39 cellular contexts compared by ENCODE assay signal in the genomic region with DNA sequence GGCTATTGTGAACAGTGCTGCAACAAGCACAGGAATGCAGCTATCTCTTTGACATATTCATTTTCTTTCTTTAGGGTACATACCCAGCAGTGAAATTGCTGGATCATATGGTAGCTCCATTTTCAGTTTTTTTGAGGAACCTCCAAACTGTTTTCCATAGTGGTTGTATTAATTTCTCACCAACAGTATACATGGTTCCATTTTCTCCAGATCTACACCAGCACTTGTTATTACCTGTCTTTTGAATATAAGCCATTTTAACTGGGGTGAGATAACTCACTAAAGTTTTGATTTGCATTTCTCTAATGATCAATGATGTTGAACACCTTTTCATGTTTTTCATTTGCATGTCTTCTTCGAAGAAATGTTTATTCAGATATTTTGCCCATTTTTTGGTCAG.
"Had no signal": no experiment of that assay in that cellular context is flagged by ENCODE, and none has a peak within 500 bp of the region (broad histone marks: within the 10 kb centered on the region; RNA-seq: fewer than 3 reads in every experiment).

No MANE protein-coding gene starts in this region.

- ATAC-seq: activated naive CD4-positive, alpha-beta T cell treated with anti-CD3 and anti-CD28 coated beads, Interleukin-2, amount 50 U/mL, for 72 hours; activated naive CD8-positive, alpha-beta T cell treated with anti-CD3 and anti-CD28 coated beads, Interleukin-2, amount 50 U/mL, for 24 hours; activated T-cell treated with anti-CD3 and anti-CD28 coated beads, Interleukin-2, amount 50 U/mL, for 4 hours; activated T-cell treated with anti-CD3 and anti-CD28 coated beads, Interleukin-2, amount 50 U/mL, for 72 hours; activated T-helper 17 cell treated with anti-CD3 and anti-CD28 coated beads, Interleukin-2, amount 50 U/mL, for 72 hours; body of pancreas had no signal

- H3K9me3 Mint-ChIP-seq: activated naive CD4-positive, alpha-beta T cell treated with anti-CD3 and anti-CD28 coated beads, Interleukin-2, amount 50 U/mL, for 24 hours had no signal

- H3K36me3 Mint-ChIP-seq: activated naive CD4-positive, alpha-beta T cell treated with anti-CD3 and anti-CD28 coated beads, Interleukin-2, amount 10 ng/mL, durations not matched to agents 7 days and 5 days; activated naive CD4-positive, alpha-beta T cell treated with anti-CD3 and anti-CD28 coated beads, Interleukin-2, amount 50 U/mL, for 24 hours; activated naive CD8-positive, alpha-beta T cell treated with anti-CD3 and anti-CD28 coated beads, Interleukin-2, amount 10 ng/mL, durations not matched to agents 7 days and 5 days had no signal

- H3K27ac ChIP-seq: adrenal gland, ascending aorta, body of pancreas, brain microvascular endothelial cell, breast epithelium, cardiac muscle cell had no signal

- H3K27ac Mint-ChIP-seq: activated naive CD4-positive, alpha-beta T cell treated with anti-CD3 and anti-CD28 coated beads for 36 hours; activated naive CD4-positive, alpha-beta T cell treated with anti-CD3 and anti-CD28 coated beads, Interleukin-2, amount 10 ng/mL, durations not matched to agents 7 days and 5 days; activated naive CD4-positive, alpha-beta T cell treated with anti-CD3 and anti-CD28 coated beads, Interleukin-2, amount 50 U/mL, for 24 hours; activated naive CD4-positive, alpha-beta T cell treated with anti-CD3 and anti-CD28 coated beads, Interleukin-2, amount 50 U/mL, for 72 hours; activated naive CD8-positive, alpha-beta T cell; activated naive CD8-positive, alpha-beta T cell treated with anti-CD3 and anti-CD28 coated beads for 36 hours; activated naive CD8-positive, alpha-beta T cell treated with anti-CD3 and anti-CD28 coated beads, Interleukin-2, amount 10 ng/mL, durations not matched to agents 7 days and 5 days; activated naive CD8-positive, alpha-beta T cell treated with anti-CD3 and anti-CD28 coated beads, Interleukin-2, amount 50 U/mL, for 24 hours; activated T-cell treated with anti-CD3 and anti-CD28 coated beads, Interleukin-2, amount 50 U/mL, for 24 hours; activated T-cell treated with anti-CD3 and anti-CD28 coated beads, Interleukin-2, amount 50 U/mL, for 72 hours; activated T-helper 1 cell treated with anti-CD3 and anti-CD28 coated beads, Interleukin-12 subunit alpha, Interleukin-12 subunit beta, Interleukin-2, Interleukin-4 antibody, amounts not matched to agents 30 ng/mL and 10 ng/mL and 1 ng/mL, durations not matched to agents 14 hours and 24 hours and 36 hours; activated T-helper 17 cell treated with anti-CD3 and anti-CD28 coated beads, Interleukin-2, amount 50 U/mL, for 72 hours; activated T-helper 2 cell treated with anti-CD3 and anti-CD28 coated beads, Interferon-gamma antibody, Interleukin-2, Interleukin-4, amounts not matched to agents 10 μg/mL and 5 μg/mL and 100 μg/mL, durations not matched to agents 14 hours and 24 hours and 36 hours; brain had no signal

- H3K4me3 Mint-ChIP-seq: activated naive CD4-positive, alpha-beta T cell treated with anti-CD3 and anti-CD28 coated beads for 36 hours; activated naive CD4-positive, alpha-beta T cell treated with anti-CD3 and anti-CD28 coated beads, Interleukin-2, amount 10 ng/mL, durations not matched to agents 7 days and 5 days; activated naive CD4-positive, alpha-beta T cell treated with anti-CD3 and anti-CD28 coated beads, Interleukin-2, amount 50 U/mL, for 24 hours; activated naive CD8-positive, alpha-beta T cell; activated naive CD8-positive, alpha-beta T cell treated with anti-CD3 and anti-CD28 coated beads for 36 hours; activated naive CD8-positive, alpha-beta T cell treated with anti-CD3 and anti-CD28 coated beads, Interleukin-2, amount 10 ng/mL, durations not matched to agents 7 days and 5 days; activated naive CD8-positive, alpha-beta T cell treated with anti-CD3 and anti-CD28 coated beads, Interleukin-2, amount 50 U/mL, for 24 hours; activated T-cell treated with anti-CD3 and anti-CD28 coated beads, Interleukin-2, amount 50 U/mL, for 24 hours; activated T-cell treated with anti-CD3 and anti-CD28 coated beads, Interleukin-2, amount 50 U/mL, for 4 hours; activated T-cell treated with anti-CD3 and anti-CD28 coated beads, Interleukin-2, amount 50 U/mL, for 72 hours; activated T-helper 1 cell treated with anti-CD3 and anti-CD28 coated beads, Interleukin-12 subunit alpha, Interleukin-12 subunit beta, Interleukin-2, Interleukin-4 antibody, amounts not matched to agents 30 ng/mL and 10 ng/mL and 1 ng/mL, durations not matched to agents 14 hours and 24 hours and 36 hours; activated T-helper 17 cell treated with anti-CD3 and anti-CD28 coated beads, Interleukin-2, amount 50 U/mL, for 72 hours; brain; central memory CD8-positive, alpha-beta T cell had no signal

- H3K4me3 ChIP-seq: adrenal gland, ascending aorta, body of pancreas, breast epithelium, cardiac muscle cell had no signal

- H3K27me3 Mint-ChIP-seq: activated naive CD4-positive, alpha-beta T cell treated with anti-CD3 and anti-CD28 coated beads, Interleukin-2, amount 10 ng/mL, durations not matched to agents 7 days and 5 days; activated naive CD4-positive, alpha-beta T cell treated with anti-CD3 and anti-CD28 coated beads, Interleukin-2, amount 50 U/mL, for 24 hours; activated naive CD8-positive, alpha-beta T cell; activated naive CD8-positive, alpha-beta T cell treated with anti-CD3 and anti-CD28 coated beads for 36 hours; activated naive CD8-positive, alpha-beta T cell treated with anti-CD3 and anti-CD28 coated beads, Interleukin-2, amount 10 ng/mL, durations not matched to agents 7 days and 5 days; activated T-helper 17 cell treated with anti-CD3 and anti-CD28 coated beads, Interleukin-2, amount 50 U/mL, for 72 hours; central memory CD8-positive, alpha-beta T cell had no signal

- H3K27me3 ChIP-seq: adrenal gland, ascending aorta, body of pancreas, brain microvascular endothelial cell, cardiac muscle cell had no signal

- H3K4me1 Mint-ChIP-seq: activated naive CD4-positive, alpha-beta T cell treated with anti-CD3 and anti-CD28 coated beads, Interleukin-2, amount 10 ng/mL, durations not matched to agents 7 days and 5 days; activated naive CD4-positive, alpha-beta T cell treated with anti-CD3 and anti-CD28 coated beads, Interleukin-2, amount 50 U/mL, for 24 hours; activated naive CD8-positive, alpha-beta T cell treated with anti-CD3 and anti-CD28 coated beads for 36 hours; activated naive CD8-positive, alpha-beta T cell treated with anti-CD3 and anti-CD28 coated beads, Interleukin-2, amount 10 ng/mL, durations not matched to agents 7 days and 5 days; activated naive CD8-positive, alpha-beta T cell treated with anti-CD3 and anti-CD28 coated beads, Interleukin-2, amount 50 U/mL, for 24 hours; activated T-helper 17 cell treated with anti-CD3 and anti-CD28 coated beads, Interleukin-2, amount 50 U/mL, for 72 hours; brain; central memory CD8-positive, alpha-beta T cell had no signal

- DNase-seq: activated effector memory CD4-positive, alpha-beta T cell treated with anti-CD3 and anti-CD28 coated beads, Interleukin-2, amount 50 U/mL, for 16 hours; activated effector memory CD4-positive, alpha-beta T cell treated with Interleukin-2 at 50 U/mL for 16 hours; activated gamma-delta T cell; activated gamma-delta T cell treated with Interleukin-2 at 50 U/mL for 16 hours; activated naive CD4-positive, alpha-beta T cell; activated naive CD4-positive, alpha-beta T cell treated with anti-CD3 and anti-CD28 coated beads for 36 hours; activated naive CD4-positive, alpha-beta T cell treated with anti-CD3 and anti-CD28 coated beads, Interleukin-2, amount 10 ng/mL, durations not matched to agents 7 days and 5 days; activated naive CD4-positive, alpha-beta T cell treated with anti-CD3 and anti-CD28 coated beads, Interleukin-2, amount 50 U/mL, for 16 hours; activated naive CD4-positive, alpha-beta T cell treated with Interleukin-2 at 50 U/mL for 16 hours; activated naive CD8-positive, alpha-beta T cell treated with anti-CD3 and anti-CD28 coated beads for 36 hours; activated naive CD8-positive, alpha-beta T cell treated with anti-CD3 and anti-CD28 coated beads, Interleukin-2, amount 10 ng/mL, durations not matched to agents 7 days and 5 days; activated naive CD8-positive, alpha-beta T cell treated with anti-CD3 and anti-CD28 coated beads, Interleukin-2, amount 50 U/mL, for 24 hours; activated T-cell treated with anti-CD3 and anti-CD28 coated beads, Interleukin-2, amount 50 U/mL, for 1 hour; activated T-cell treated with anti-CD3 and anti-CD28 coated beads, Interleukin-2, amount 50 U/mL, for 24 hours; activated T-cell treated with anti-CD3 and anti-CD28 coated beads, Interleukin-2, amount 50 U/mL, for 4 hours; activated T-cell treated with anti-CD3 and anti-CD28 coated beads, Interleukin-2, amount 50 U/mL, for 48 hours; activated T-cell treated with anti-CD3 and anti-CD28 coated beads, Interleukin-2, amount 50 U/mL, for 72 hours; adrenal gland; amniotic stem cell; amygdala; anterior cingulate cortex; aorta; body of pancreas; brain microvascular endothelial cell; caudate nucleus; central memory CD4-positive, alpha-beta T cell; cerebellar nuclear complex had no signal

- H3K9me3 ChIP-seq: body of pancreas had no signal

- H3K4me1 ChIP-seq: adrenal gland, ascending aorta, body of pancreas, breast epithelium had no signal

- H3K36me3 ChIP-seq: adrenal gland, ascending aorta, brain microvascular endothelial cell, breast epithelium, cardiac muscle cell had no signal

- FAIRE-seq: bronchial epithelial cell had no signal
